Comparison of ENCODE assay signal across 9 cellular contexts in genomic region chr19:6374179-6374709, GRCh38. TPM values are rescaled to one million over a fixed set of nuclear protein-coding genes. Genes with fewer than 3 reads are reported as not detected.
A peak's percentile ranks its signal among the peaks of the same experiment; 100 is the strongest.
DNase-seq lines count a peak whose midpoint lies in the region; ATAC-seq and TF ChIP-seq lines count a peak whose summit lies in the region.
"Had no signal": no experiment of that assay in that cellular context is flagged by ENCODE, and none has a peak within 500 bp of the region (broad histone marks: within the 10 kb centered on the region; RNA-seq: fewer than 3 reads in every experiment).

No MANE protein-coding gene starts in this region.

- H3K4me1 ChIP-seq in mesodermal cell (ENCODE audit: control insufficient read depth, insufficient read depth, low read length, poor library complexity, severe bottlenecking) (peaks cover 5% of the 10 kb centered on the region), uterus (peaks cover 0 to 9% of the 10 kb centered on the region in 2 donors)

- TF ChIP-seq CTCF in astrocyte of the spinal cord (IDR thresholded peaks at IDR 0.05; ENCODE audit: low read depth, low read length) = no peak
- no peak for TF ChIP-seq CTCF in uterus (IDR thresholded peaks at IDR 0.05)

- H3K4me1 Mint-ChIP-seq in activated naive CD8-positive, alpha-beta T cell (ENCODE audit: low read depth) = peaks cover 11% of the 10 kb centered on the region
- peaks cover 8% of the 10 kb centered on the region for H3K4me1 Mint-ChIP-seq in activated naive CD8-positive, alpha-beta T cell treated with anti-CD3 and anti-CD28 coated beads for 36 hours
- H3K4me1 Mint-ChIP-seq in activated T-cell treated with anti-CD3 and anti-CD28 coated beads, Interleukin-2, amount 50 U/mL, for 4 hours (ENCODE audit: low read depth) = peaks cover 10% of the 10 kb centered on the region

- no peaks in the 10 kb centered on the region for H3K27me3 ChIP-seq in uterus

- peaks cover 29% of the 10 kb centered on the region for H3K36me3 ChIP-seq in mesodermal cell (ENCODE audit: control insufficient read depth, insufficient read depth, low read length)
- no peaks in the 10 kb centered on the region for H3K36me3 ChIP-seq in uterus

- no peaks in the 10 kb centered on the region for H3K27me3 Mint-ChIP-seq in activated naive CD8-positive, alpha-beta T cell
- H3K27me3 Mint-ChIP-seq in activated naive CD8-positive, alpha-beta T cell treated with anti-CD3 and anti-CD28 coated beads for 36 hours = no peaks in the 10 kb centered on the region
- no peaks in the 10 kb centered on the region for H3K27me3 Mint-ChIP-seq in activated T-cell treated with anti-CD3 and anti-CD28 coated beads, Interleukin-2, amount 50 U/mL, for 4 hours (ENCODE audit: low read depth)
- H3K27me3 Mint-ChIP-seq: CD4-positive, alpha-beta memory T cell had no signal

- H3K36me3 Mint-ChIP-seq in activated naive CD8-positive, alpha-beta T cell = no peaks in the 10 kb centered on the region
- peaks cover 4% of the 10 kb centered on the region for H3K36me3 Mint-ChIP-seq in activated naive CD8-positive, alpha-beta T cell treated with anti-CD3 and anti-CD28 coated beads for 36 hours
- peaks cover 5% of the 10 kb centered on the region for H3K36me3 Mint-ChIP-seq in activated T-cell treated with anti-CD3 and anti-CD28 coated beads, Interleukin-2, amount 50 U/mL, for 4 hours (ENCODE audit: insufficient read depth)

- H3K27ac ChIP-seq in mesodermal cell (ENCODE audit: low read depth, low read length, severe bottlenecking) (peak overlapping the region; percentile 64), uterus (peak overlapping the region; percentile 97 to 100)

- intact Hi-C loops in uterus (cut with DNase I; ENCODE audit: low total_unique reads) = no loop called here

- H3K9me3 ChIP-seq in mesodermal cell (ENCODE audit: control insufficient read depth, low read length) = no peaks in the 10 kb centered on the region
- no peaks in the 10 kb centered on the region for H3K9me3 ChIP-seq in uterus

- no peak for DNase-seq in activated naive CD8-positive, alpha-beta T cell treated with anti-CD3 and anti-CD28 coated beads for 36 hours
- DNase-seq in astrocyte of the spinal cord (ENCODE audit: low read depth, low spot score) (no peak), uterus (peak; percentile 35 to 39), NCI-H2171 (lab: John Stamatoyannopoulos, UW) (no peak)
- DNase-seq in activated T-cell treated with anti-CD3 and anti-CD28 coated beads, Interleukin-2, amount 50 U/mL, for 4 hours = no peak
- DNase-seq: CD4-positive, alpha-beta memory T cell had no signal

- 94 to 97% methylated on average over 23 to 24 of the region's 29 CpGs for WGBS in mesodermal cell (ENCODE audit: insufficient coverage in 2 of 2), 2 experiments

- ATAC-seq in GM21619 (IDR thresholded peaks at IDR 0.05; ENCODE audit: unreplicated experiment) = no peak
- no peak for ATAC-seq in activated T-cell treated with anti-CD3 and anti-CD28 coated beads, Interleukin-2, amount 50 U/mL, for 4 hours

- in situ Hi-C loops in astrocyte of the spinal cord (cut with HindIII; ENCODE audit: low sequenced_read_pairs) = no loop called here

- H3K4me3 Mint-ChIP-seq in activated naive CD8-positive, alpha-beta T cell = no peak overlapping the region
- no peak overlapping the region for H3K4me3 Mint-ChIP-seq in activated naive CD8-positive, alpha-beta T cell treated with anti-CD3 and anti-CD28 coated beads for 36 hours
- no peak overlapping the region for H3K4me3 Mint-ChIP-seq in activated T-cell treated with anti-CD3 and anti-CD28 coated beads, Interleukin-2, amount 50 U/mL, for 4 hours

- TF ChIP-seq POLR2A in uterus (IDR thresholded peaks at IDR 0.05) = no peak

- H3K27ac Mint-ChIP-seq in activated naive CD8-positive, alpha-beta T cell = peak overlapping the region; percentile 46
- no peak overlapping the region for H3K27ac Mint-ChIP-seq in activated naive CD8-positive, alpha-beta T cell treated with anti-CD3 and anti-CD28 coated beads for 36 hours

- peak overlapping the region; percentile 52 for H3K4me3 ChIP-seq in astrocyte of the spinal cord (ENCODE audit: low read depth, low read length)
- peak overlapping the region; percentile 46 for H3K4me3 ChIP-seq in mesodermal cell (ENCODE audit: extremely low read depth, insufficient read depth, low read length, poor library complexity, severe bottlenecking)
- H3K4me3 ChIP-seq in uterus = no peak overlapping the region

- no peaks in the 10 kb centered on the region for H3K9me3 Mint-ChIP-seq in activated naive CD8-positive, alpha-beta T cell (ENCODE audit: low read depth)
- no peaks in the 10 kb centered on the region for H3K9me3 Mint-ChIP-seq in activated naive CD8-positive, alpha-beta T cell treated with anti-CD3 and anti-CD28 coated beads for 36 hours
- no peaks in the 10 kb centered on the region for H3K9me3 Mint-ChIP-seq in activated T-cell treated with anti-CD3 and anti-CD28 coated beads, Interleukin-2, amount 50 U/mL, for 4 hours
- H3K9me3 Mint-ChIP-seq: CD4-positive, alpha-beta memory T cell had no signal

RNA-seq across cellular contexts. Expression of gene PSPN, which starts 1.5 kb away (rescaled TPM):
- total RNA-seq in activated naive CD8-positive, alpha-beta T cell treated with anti-CD3 and anti-CD28 coated beads for 36 hours = 1 to 10 TPM in 1 of 2 experiments, under 1 TPM in 1; 0.92 to 1.2 TPM
- 1.8 TPM for polyA plus RNA-seq in mesodermal cell (2013, experiment 1 of 2)
- polyA plus RNA-seq in mesodermal cell (2013, experiment 2 of 2) = 1.2 TPM
- total RNA-seq in uterus = 1 to 10 TPM in 2 of 4 donors, under 1 TPM in 1, not detected in 1; 0.26 to 2.2 (median 1.8) TPM
- total RNA-seq in activated T-cell treated with anti-CD3 and anti-CD28 coated beads, Interleukin-2, amount 50 U/mL, for 4 hours = 1 to 10 TPM; 1.4 to 1.9 (median 1.4) TPM

RNA-seq across cellular contexts. Expression of gene ALKBH7, which starts 1.6 kb away (rescaled TPM):
- 10 to 100 TPM; 26.7 to 29.6 TPM for total RNA-seq in activated naive CD8-positive, alpha-beta T cell treated with anti-CD3 and anti-CD28 coated beads for 36 hours
- 66.9 TPM for polyA plus RNA-seq in mesodermal cell (2013, experiment 1 of 2)
- 57.4 TPM for polyA plus RNA-seq in mesodermal cell (2013, experiment 2 of 2)
- 10 to 100 TPM; 17.4 to 84.8 (median 42.7) TPM for total RNA-seq in uterus
- total RNA-seq in activated T-cell treated with anti-CD3 and anti-CD28 coated beads, Interleukin-2, amount 50 U/mL, for 4 hours = 10 to 100 TPM; 28.8 to 37.7 (median 36.3) TPM

RNA-seq across cellular contexts. Expression of gene CLPP, which starts 12.9 kb away (rescaled TPM):
- 100 to 1,000 TPM; 194 to 196 TPM for total RNA-seq in activated naive CD8-positive, alpha-beta T cell treated with anti-CD3 and anti-CD28 coated beads for 36 hours
- polyA plus RNA-seq in mesodermal cell (2013, experiment 1 of 2) = 107 TPM
- polyA plus RNA-seq in mesodermal cell (2013, experiment 2 of 2) = 80.0 TPM
- total RNA-seq in uterus = 10 to 100 TPM; 23.9 to 99.7 (median 52.1) TPM
- total RNA-seq in activated T-cell treated with anti-CD3 and anti-CD28 coated beads, Interleukin-2, amount 50 U/mL, for 4 hours = 100 to 1,000 TPM; 228 to 249 (median 237) TPM

RNA-seq across cellular contexts. Expression of gene GTF2F1, which starts 18.7 kb away (rescaled TPM):
- total RNA-seq in activated naive CD8-positive, alpha-beta T cell treated with anti-CD3 and anti-CD28 coated beads for 36 hours = 10 to 100 TPM; 72.2 to 72.7 TPM
- polyA plus RNA-seq in mesodermal cell (2013, experiment 1 of 2) = 60.0 TPM
- 57.4 TPM for polyA plus RNA-seq in mesodermal cell (2013, experiment 2 of 2)
- total RNA-seq in uterus = 10 to 100 TPM; 38.2 to 82.2 (median 61.8) TPM
- total RNA-seq in activated T-cell treated with anti-CD3 and anti-CD28 coated beads, Interleukin-2, amount 50 U/mL, for 4 hours = 10 to 100 TPM; 68.6 to 77.9 (median 75.1) TPM

RNA-seq across cellular contexts. Expression of gene ACER1, which starts 40.8 kb away (rescaled TPM):
- total RNA-seq in activated naive CD8-positive, alpha-beta T cell treated with anti-CD3 and anti-CD28 coated beads for 36 hours = not detected
- polyA plus RNA-seq in mesodermal cell (2013, experiment 1 of 2) = not detected
- not detected for polyA plus RNA-seq in mesodermal cell (2013, experiment 2 of 2)
- total RNA-seq in uterus = under 1 TPM in 1 of 4 donors, not detected in 3; 0.61 TPM
- total RNA-seq in activated T-cell treated with anti-CD3 and anti-CD28 coated beads, Interleukin-2, amount 50 U/mL, for 4 hours = under 1 TPM; 0.13 to 0.22 (median 0.15) TPM

Comparison
In these comparisons a context has a peak if more than half of its experiments do, and no peak if none do; other contexts are left out.
1. DNase-seq: peak in uterus (2 of 2); none in activated naive CD8-positive, alpha-beta T cell treated with anti-CD3 and anti-CD28 coated beads for 36 hours (single experiment), astrocyte of the spinal cord (single experiment), NCI-H2171 (single experiment) and activated T-cell treated with anti-CD3 and anti-CD28 coated beads, Interleukin-2, amount 50 U/mL, for 4 hours (single experiment).
2. H3K4me3 ChIP-seq: peak in astrocyte of the spinal cord (single experiment) and mesodermal cell (single experiment); none in uterus (0 of 2).